ENCODE assay signal across 10 cellular contexts in the genomic region with DNA sequence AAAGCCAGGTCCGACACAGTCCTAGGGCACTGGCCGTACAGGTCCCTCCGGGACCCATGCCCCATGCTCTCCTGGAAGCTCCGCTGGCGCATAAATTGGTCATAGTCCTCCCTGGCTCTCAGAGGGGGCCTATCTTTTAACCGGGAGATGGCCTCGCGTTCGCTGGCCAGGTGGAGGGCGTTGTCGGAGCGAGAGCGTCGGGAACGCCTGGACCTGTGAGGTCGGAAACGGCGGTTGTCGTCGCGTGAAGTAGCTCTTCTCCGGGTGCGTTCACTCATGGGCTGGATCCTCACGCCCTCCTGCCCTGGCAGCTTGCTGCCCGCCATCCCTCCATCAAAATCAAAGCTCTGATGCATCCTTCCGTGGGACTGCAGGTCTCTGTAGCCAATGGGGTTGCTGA.
"Had no signal": no experiment of that assay in that cellular context is flagged by ENCODE, and none has a peak within 500 bp of the region (broad histone marks: within the 10 kb centered on the region; RNA-seq: fewer than 3 reads in every experiment).

No MANE protein-coding gene starts in this region.

- H3K4me2 ChIP-seq: GM23338 had no signal

- H3K9me3 ChIP-seq: HAP-1 had no signal

- FAIRE-seq: H54 had no signal

- H3K9me3 Mint-ChIP-seq: GM23338, H9, HFFc6 had no signal

- H2AFZ ChIP-seq: GM23248, GM23338 had no signal

- DNase-seq: GOT3, H7, H9, HCEC 1CT, HFFc6 had no signal

- H3K36me3 ChIP-seq: HAP-1 had no signal

- H3K4me3 ChIP-seq: GM23248, GM23338, HAP-1 had no signal

- ATAC-seq: GM23338, HCT116 had no signal

- H3K9ac ChIP-seq: GM23248 had no signal

- H3K4me3 Mint-ChIP-seq: GM23338, H9, HFFc6 had no signal

- H3K27ac ChIP-seq: GM23248 had no signal

- H3K27ac Mint-ChIP-seq: GM23338, HFFc6 had no signal
